23 cellular contexts compared by ENCODE assay signal in the genomic region with DNA sequence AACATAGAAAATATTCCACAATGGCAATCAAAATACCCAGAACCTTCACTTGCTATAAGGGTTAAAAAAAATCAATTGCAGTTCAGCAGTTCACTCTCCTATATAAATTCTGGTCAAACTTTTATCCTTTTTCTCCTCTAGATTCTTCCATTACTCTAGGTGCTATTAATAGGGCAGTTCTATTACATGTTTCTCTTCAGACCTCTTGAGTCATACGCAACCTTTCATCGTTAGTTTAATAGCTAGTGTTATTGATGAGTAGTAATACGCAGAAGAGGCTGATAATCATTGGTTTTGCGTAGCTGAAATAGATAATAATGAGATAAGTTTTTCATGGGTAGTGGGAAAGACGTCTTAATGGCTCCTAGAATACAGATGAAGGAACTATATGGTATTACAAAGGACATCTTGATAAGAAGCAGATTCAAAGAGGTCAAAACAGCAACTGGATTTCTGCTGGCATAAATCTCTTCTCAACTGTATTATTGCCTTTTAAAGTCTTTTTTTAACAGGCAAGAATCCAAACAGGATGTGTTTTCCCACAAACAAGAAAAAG.
"Had no signal": no experiment of that assay in that cellular context is flagged by ENCODE, and none has a peak within 500 bp of the region (broad histone marks: within the 10 kb centered on the region; RNA-seq: fewer than 3 reads in every experiment).

No MANE protein-coding gene starts in this region.

- H3K4me3 ChIP-seq: cardiac muscle cell, left lung, mucosa of descending colon, stomach, thoracic aorta had no signal

- H3K4me1 ChIP-seq: foreskin keratinocyte, left lung had no signal

- H3K27ac ChIP-seq: cardiac muscle cell, foreskin keratinocyte, left lung, stomach, thoracic aorta had no signal

- H3K27me3 ChIP-seq: cardiac muscle cell, foreskin keratinocyte, left lung, stomach had no signal

- ATAC-seq: activated CD8-positive, alpha-beta memory T cell treated with anti-CD3 and anti-CD28 coated beads, Interleukin-2, amount 10 ng/mL, durations not matched to agents 7 days and 5 days; activated T-helper 17 cell treated with anti-CD3 and anti-CD28 coated beads, Interleukin-2, amount 50 U/mL, for 72 hours; foreskin keratinocyte; left lung; mucosa of descending colon; naive thymus-derived CD8-positive, alpha-beta T cell; stimulated activated effector memory CD8-positive, alpha-beta T cell treated with anti-CD3 and anti-CD28 coated beads, Interleukin-12 subunit alpha, Interleukin-12 subunit beta, amount 100 ng/mL, for 72 hours had no signal

- H3K36me3 ChIP-seq: cardiac muscle cell, left lung, stomach, thoracic aorta had no signal

- DNase-seq: activated B cell treated with CpG ODN at 0.5 μM for 24 hours; activated CD4-positive, alpha-beta memory T cell treated with anti-CD3 and anti-CD28 coated beads, Interleukin-2, amount 10 ng/mL, durations not matched to agents 7 days and 5 days; activated CD4-positive, alpha-beta T cell treated with anti-CD3 and anti-CD28 coated beads for 48 hours; activated CD8-positive, alpha-beta memory T cell treated with anti-CD3 and anti-CD28 coated beads, Interleukin-2, amount 10 ng/mL, durations not matched to agents 7 days and 5 days; activated naive CD4-positive, alpha-beta T cell; activated naive CD8-positive, alpha-beta T cell treated with anti-CD3 and anti-CD28 coated beads for 36 hours; amygdala; dermis blood vessel endothelial cell; effector memory CD4-positive, alpha-beta T cell; foreskin keratinocyte; kidney; left lung; mucosa of descending colon; naive thymus-derived CD8-positive, alpha-beta T cell; stimulated activated CD4-positive, alpha-beta T cell treated with anti-CD3 and anti-CD28 coated beads, Interleukin-15, amount 100 ng/mL, for 24 hours; stimulated activated CD4-positive, alpha-beta T cell treated with anti-CD3 and anti-CD28 coated beads, Interleukin-4, amount 100 ng/mL, for 1 hour; stomach; T-helper 1 cell; T-helper 9 cell had no signal

- H3K9me3 ChIP-seq: left lung, mucosa of descending colon, stomach, thoracic aorta had no signal
